Comparison of ENCODE assay signal across 28 cellular contexts in genomic region chr18:42168487-42168886, GRCh38.
"Had no signal": no experiment of that assay in that cellular context is flagged by ENCODE, and none has a peak within 500 bp of the region (broad histone marks: within the 10 kb centered on the region; RNA-seq: fewer than 3 reads in every experiment).

No MANE protein-coding gene starts in this region.

- H3K4me3 ChIP-seq: neural progenitor cell, ovary, psoas muscle, skin epidermis, smooth muscle cell, spleen, suprapubic skin, testis, tibial artery, transverse colon, upper lobe of right lung, uterus had no signal

- H3K27me3 ChIP-seq: neural progenitor cell, ovary, spleen, suprapubic skin, testis, tibial artery, transverse colon, upper lobe of right lung, uterus had no signal

- H3K36me3 ChIP-seq: neural progenitor cell, ovary, spleen, suprapubic skin, tibial artery, transverse colon, upper lobe of right lung, uterus had no signal

- ATAC-seq: natural killer cell; psoas muscle; right cardiac atrium; sciatic nerve; stimulated activated memory B cell treated with anti-CD40 and anti-IgM and Interleukin-4, amounts not matched to agents 10 μg/mL and 1 μg/mL and 100 μg/mL, for 72 hours; stimulated activated naive CD8-positive, alpha-beta T cell treated with anti-CD3 and anti-CD28 coated beads, Interleukin-15, amount 100 ng/mL, for 72 hours; stimulated activated naive CD8-positive, alpha-beta T cell treated with anti-CD3 and anti-CD28 coated beads, Interleukin-15, Interleukin-2, amounts not matched to agents 100 U/mL and 50 U/mL, for 24 hours; upper lobe of right lung had no signal

- DNase-seq: natural killer cell; occipital lobe; ovary; posterior cingulate gyrus; psoas muscle; right cardiac atrium; spleen; stimulated activated CD4-positive, alpha-beta T cell treated with anti-CD3 and anti-CD28 coated beads, Interleukin-12 subunit alpha, Interleukin-12 subunit beta, amount 100 ng/mL, for 4 hours; stimulated activated CD4-positive, alpha-beta T cell treated with anti-CD3 and anti-CD28 coated beads, Interleukin-1b, Interleukin-23, amount 100 ng/mL, for 48 hours; stimulated activated CD4-positive, alpha-beta T cell treated with anti-CD3 and anti-CD28 coated beads, Interleukin-4, amount 100 ng/mL, for 1 hour; stimulated activated CD4-positive, alpha-beta T cell treated with anti-CD3 and anti-CD28 coated beads, Interleukin-4, amount 100 ng/mL, for 4 hours; stimulated activated CD8-positive, alpha-beta memory T cell treated with anti-CD3 and anti-CD28 coated beads, Interleukin-4, amount 100 ng/mL, for 48 hours; stimulated activated naive CD4-positive, alpha-beta T cell; stimulated activated naive CD8-positive, alpha-beta T cell treated with anti-CD3 and anti-CD28 coated beads, Interleukin-15, amount 100 ng/mL, for 72 hours; stimulated activated naive CD8-positive, alpha-beta T cell treated with anti-CD3 and anti-CD28 coated beads, Interleukin-15, Interleukin-2, amounts not matched to agents 100 U/mL and 50 U/mL, for 24 hours; substantia nigra; testis; tibial artery; transverse colon; upper lobe of right lung; uterus had no signal

- H3K27ac ChIP-seq: neural progenitor cell, ovary, parathyroid adenoma, psoas muscle, skin epidermis, spleen, suprapubic skin, testis, tibial artery, transverse colon, upper lobe of right lung, uterus had no signal

- H3K4me1 ChIP-seq: neural progenitor cell, parathyroid adenoma, psoas muscle, spleen, suprapubic skin, testis, tibial artery, transverse colon, upper lobe of right lung, uterus had no signal

- H3K9me3 ChIP-seq: ovary, psoas muscle, spleen, suprapubic skin, testis, tibial artery, transverse colon, upper lobe of right lung, uterus had no signal
